Comparison of ENCODE assay signal across 20 cellular contexts in the genomic region with DNA sequence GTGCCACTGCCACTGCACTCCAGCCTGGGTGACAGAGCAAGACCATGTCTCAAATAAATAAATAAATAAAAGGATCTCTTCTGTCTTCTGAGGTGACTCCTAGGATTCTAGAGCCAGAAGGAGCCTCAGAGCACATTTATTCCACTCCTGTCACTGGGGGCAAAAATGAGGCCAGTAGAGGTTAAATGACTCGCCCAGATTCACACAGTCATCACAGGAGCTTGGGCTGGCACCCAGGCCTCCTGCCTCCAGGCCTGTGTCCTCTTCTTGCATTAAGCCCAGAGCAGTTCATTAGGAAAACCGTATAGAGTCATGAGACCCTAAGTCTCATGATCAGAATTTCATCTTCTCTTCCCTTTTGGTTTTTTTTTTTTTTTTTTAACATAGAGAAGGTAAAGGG.
A peak's percentile ranks its signal among the peaks of the same experiment; 100 is the strongest.
DNase-seq lines count a peak whose midpoint lies in the region; ATAC-seq and TF ChIP-seq lines count a peak whose summit lies in the region.
"Had no signal": no experiment of that assay in that cellular context is flagged by ENCODE, and none has a peak within 500 bp of the region (broad histone marks: within the 10 kb centered on the region; RNA-seq: fewer than 3 reads in every experiment).

No MANE protein-coding gene starts in this region.

- no peak overlapping the region for H3K4me3 Mint-ChIP-seq in brain
- peak overlapping the region in 1 of 8 donors; percentile 14 for H3K4me3 Mint-ChIP-seq in naive B cell
- H3K4me3 Mint-ChIP-seq: activated CD4-positive, alpha-beta T cell treated with anti-CD3 and anti-CD28 coated beads, Interleukin-2, amount 10 ng/mL, durations not matched to agents 24 days and 14 days; activated naive CD8-positive, alpha-beta T cell treated with anti-CD3 and anti-CD28 coated beads, Interleukin-2, amount 10 ng/mL, durations not matched to agents 7 days and 5 days had no signal

- H3K36me3 Mint-ChIP-seq in brain (peaks cover 12% of the 10 kb centered on the region), naive B cell (no peaks in the 10 kb centered on the region)

- peak overlapping the region; percentile 49 to 97 (median 96) for H3K27ac Mint-ChIP-seq in brain
- peak overlapping the region in 4 of 6 donors; percentile 46 to 69 (median 66) for H3K27ac Mint-ChIP-seq in naive B cell
- H3K27ac Mint-ChIP-seq: activated CD4-positive, alpha-beta T cell treated with anti-CD3 and anti-CD28 coated beads, Interleukin-2, amount 10 ng/mL, durations not matched to agents 24 days and 14 days; activated naive CD8-positive, alpha-beta T cell treated with anti-CD3 and anti-CD28 coated beads, Interleukin-2, amount 10 ng/mL, durations not matched to agents 7 days and 5 days had no signal

- peaks cover 48% of the 10 kb centered on the region for H3K4me1 Mint-ChIP-seq in brain
- H3K4me1 Mint-ChIP-seq in naive B cell, result peaks cover 41 to 53% (median 45%) of the 10 kb centered on the region in 3 donors
- H3K4me1 Mint-ChIP-seq: activated CD4-positive, alpha-beta T cell treated with anti-CD3 and anti-CD28 coated beads, Interleukin-2, amount 10 ng/mL, durations not matched to agents 24 days and 14 days had no signal

- H3K9me3 Mint-ChIP-seq in brain (peaks cover 12 to 23% (median 21%) of the 10 kb centered on the region in 5 experiments), naive B cell (peaks cover 0 to 2% (median 0%) of the 10 kb centered on the region in 7 donors)
- H3K9me3 Mint-ChIP-seq: activated naive CD8-positive, alpha-beta T cell treated with anti-CD3 and anti-CD28 coated beads, Interleukin-2, amount 10 ng/mL, durations not matched to agents 7 days and 5 days had no signal

- H3K27me3 Mint-ChIP-seq in brain, result peaks cover 7% of the 10 kb centered on the region
- no peaks in the 10 kb centered on the region for H3K27me3 Mint-ChIP-seq in naive B cell
- H3K27me3 Mint-ChIP-seq: activated CD4-positive, alpha-beta T cell treated with anti-CD3 and anti-CD28 coated beads, Interleukin-2, amount 10 ng/mL, durations not matched to agents 24 days and 14 days; activated naive CD8-positive, alpha-beta T cell treated with anti-CD3 and anti-CD28 coated beads, Interleukin-2, amount 10 ng/mL, durations not matched to agents 7 days and 5 days had no signal

- no peak for TF ChIP-seq CTCF in brain (conservative IDR thresholded peaks at IDR 0.05)

- DNase-seq in AG08395 (ENCODE audit: low spot score), result peak; percentile 57
- peak; percentile 37 for DNase-seq in GM03348 (ENCODE audit: low spot score)
- no peak for DNase-seq in naive B cell
- DNase-seq in activated CD8-positive, alpha-beta memory T cell treated with anti-CD3 and anti-CD28 coated beads for 24 hours, result no peak
- no peak for DNase-seq in NCI-H2171 treated with DMSO at 0.1 percent for 48 hours (lab: John Stamatoyannopoulos, UW)
- DNase-seq: activated CD4-positive, alpha-beta T cell treated with anti-CD3 and anti-CD28 coated beads, Interleukin-2, amount 10 ng/mL, durations not matched to agents 24 days and 14 days; activated naive CD8-positive, alpha-beta T cell treated with anti-CD3 and anti-CD28 coated beads, Interleukin-2, amount 10 ng/mL, durations not matched to agents 7 days and 5 days; activated T-cell treated with anti-CD3 and anti-CD28 coated beads, Interleukin-2, amount 50 U/mL, for 48 hours; AML-193; DMS153; KG1; left colon; NCI-H1105 treated with DMSO at 0.1 percent for 48 hours; NK-92 treated with Interleukin-12 subunit alpha and Interleukin-12 subunit beta, amount 100 ng/mL, for 24 hours; stimulated activated CD4-positive, alpha-beta T cell treated with anti-CD3 and anti-CD28 coated beads, Interleukin-12 subunit alpha, Interleukin-12 subunit beta, amount 100 ng/mL, for 4 hours; stomach; uterus had no signal

- no peak for ATAC-seq in naive B cell (ENCODE audit: low read depth in 2 of 2)
- ATAC-seq in GM19324 (IDR thresholded peaks at IDR 0.05; ENCODE audit: low FRiP score, unreplicated experiment), result no peak
- ATAC-seq in GM18511 (IDR thresholded peaks at IDR 0.05; ENCODE audit: unreplicated experiment), result no peak
- ATAC-seq: left colon had no signal

Comparison
In these comparisons a context has a peak if more than half of its experiments do, and no peak if none do; other contexts are left out.
1. DNase-seq: peak in AG08395 (single experiment) and GM03348 (single experiment); none in naive B cell (single experiment), activated CD8-positive, alpha-beta memory T cell treated with anti-CD3 and anti-CD28 coated beads for 24 hours (single experiment) and NCI-H2171 treated with DMSO at 0.1 percent for 48 hours (single experiment).